ENCODE assay signal across 1 cellular context in the genomic region with DNA sequence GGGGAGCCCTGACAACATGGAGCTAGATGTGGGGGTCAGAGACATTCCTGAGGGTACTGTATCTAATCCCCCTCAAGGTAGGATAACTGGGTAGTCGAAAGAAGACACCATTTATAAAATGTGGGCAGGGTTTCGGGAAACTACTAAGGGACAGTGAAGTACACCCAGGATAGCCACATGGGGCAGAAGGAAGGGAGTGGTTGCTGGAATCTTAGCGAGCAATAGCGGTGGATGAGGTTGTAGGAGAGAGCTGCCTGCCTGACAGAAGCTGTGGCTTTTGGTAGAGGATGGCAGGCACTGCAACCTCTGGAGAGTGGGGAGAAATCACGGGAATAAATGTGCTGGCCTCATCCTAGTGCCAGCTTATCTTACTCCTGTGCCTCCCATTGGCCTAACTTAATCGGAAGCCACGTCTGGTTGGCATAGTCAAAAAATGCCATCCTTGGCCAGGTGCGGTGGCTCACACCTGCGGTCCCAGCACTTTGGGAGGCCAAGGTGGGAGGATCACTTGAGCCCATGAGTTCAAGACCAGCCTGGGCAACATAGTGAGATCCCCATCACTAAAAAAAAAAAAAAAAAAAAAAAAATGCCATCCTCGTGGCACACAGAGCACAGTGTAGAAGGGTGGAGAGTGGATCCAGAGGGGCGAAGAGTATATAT.
TF ChIP-seq lines count a peak whose summit lies in the region.

No MANE protein-coding gene starts in this region.

TF ChIP-seq in GM23338, 12 proteins besides CTCF, POLR2A, EP300 and RAD21:
- TF ChIP-seq, protein P1, sequence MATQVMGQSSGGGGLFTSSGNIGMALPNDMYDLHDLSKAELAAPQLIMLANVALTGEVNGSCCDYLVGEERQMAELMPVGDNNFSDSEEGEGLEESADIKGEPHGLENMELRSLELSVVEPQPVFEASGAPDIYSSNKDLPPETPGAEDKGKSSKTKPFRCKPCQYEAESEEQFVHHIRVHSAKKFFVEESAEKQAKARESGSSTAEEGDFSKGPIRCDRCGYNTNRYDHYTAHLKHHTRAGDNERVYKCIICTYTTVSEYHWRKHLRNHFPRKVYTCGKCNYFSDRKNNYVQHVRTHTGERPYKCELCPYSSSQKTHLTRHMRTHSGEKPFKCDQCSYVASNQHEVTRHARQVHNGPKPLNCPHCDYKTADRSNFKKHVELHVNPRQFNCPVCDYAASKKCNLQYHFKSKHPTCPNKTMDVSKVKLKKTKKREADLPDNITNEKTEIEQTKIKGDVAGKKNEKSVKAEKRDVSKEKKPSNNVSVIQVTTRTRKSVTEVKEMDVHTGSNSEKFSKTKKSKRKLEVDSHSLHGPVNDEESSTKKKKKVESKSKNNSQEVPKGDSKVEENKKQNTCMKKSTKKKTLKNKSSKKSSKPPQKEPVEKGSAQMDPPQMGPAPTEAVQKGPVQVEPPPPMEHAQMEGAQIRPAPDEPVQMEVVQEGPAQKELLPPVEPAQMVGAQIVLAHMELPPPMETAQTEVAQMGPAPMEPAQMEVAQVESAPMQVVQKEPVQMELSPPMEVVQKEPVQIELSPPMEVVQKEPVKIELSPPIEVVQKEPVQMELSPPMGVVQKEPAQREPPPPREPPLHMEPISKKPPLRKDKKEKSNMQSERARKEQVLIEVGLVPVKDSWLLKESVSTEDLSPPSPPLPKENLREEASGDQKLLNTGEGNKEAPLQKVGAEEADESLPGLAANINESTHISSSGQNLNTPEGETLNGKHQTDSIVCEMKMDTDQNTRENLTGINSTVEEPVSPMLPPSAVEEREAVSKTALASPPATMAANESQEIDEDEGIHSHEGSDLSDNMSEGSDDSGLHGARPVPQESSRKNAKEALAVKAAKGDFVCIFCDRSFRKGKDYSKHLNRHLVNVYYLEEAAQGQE (IDR thresholded peaks at IDR 0.05; ENCODE audit: unreplicated experiment): no peak
- TF ChIP-seq, protein P2, sequence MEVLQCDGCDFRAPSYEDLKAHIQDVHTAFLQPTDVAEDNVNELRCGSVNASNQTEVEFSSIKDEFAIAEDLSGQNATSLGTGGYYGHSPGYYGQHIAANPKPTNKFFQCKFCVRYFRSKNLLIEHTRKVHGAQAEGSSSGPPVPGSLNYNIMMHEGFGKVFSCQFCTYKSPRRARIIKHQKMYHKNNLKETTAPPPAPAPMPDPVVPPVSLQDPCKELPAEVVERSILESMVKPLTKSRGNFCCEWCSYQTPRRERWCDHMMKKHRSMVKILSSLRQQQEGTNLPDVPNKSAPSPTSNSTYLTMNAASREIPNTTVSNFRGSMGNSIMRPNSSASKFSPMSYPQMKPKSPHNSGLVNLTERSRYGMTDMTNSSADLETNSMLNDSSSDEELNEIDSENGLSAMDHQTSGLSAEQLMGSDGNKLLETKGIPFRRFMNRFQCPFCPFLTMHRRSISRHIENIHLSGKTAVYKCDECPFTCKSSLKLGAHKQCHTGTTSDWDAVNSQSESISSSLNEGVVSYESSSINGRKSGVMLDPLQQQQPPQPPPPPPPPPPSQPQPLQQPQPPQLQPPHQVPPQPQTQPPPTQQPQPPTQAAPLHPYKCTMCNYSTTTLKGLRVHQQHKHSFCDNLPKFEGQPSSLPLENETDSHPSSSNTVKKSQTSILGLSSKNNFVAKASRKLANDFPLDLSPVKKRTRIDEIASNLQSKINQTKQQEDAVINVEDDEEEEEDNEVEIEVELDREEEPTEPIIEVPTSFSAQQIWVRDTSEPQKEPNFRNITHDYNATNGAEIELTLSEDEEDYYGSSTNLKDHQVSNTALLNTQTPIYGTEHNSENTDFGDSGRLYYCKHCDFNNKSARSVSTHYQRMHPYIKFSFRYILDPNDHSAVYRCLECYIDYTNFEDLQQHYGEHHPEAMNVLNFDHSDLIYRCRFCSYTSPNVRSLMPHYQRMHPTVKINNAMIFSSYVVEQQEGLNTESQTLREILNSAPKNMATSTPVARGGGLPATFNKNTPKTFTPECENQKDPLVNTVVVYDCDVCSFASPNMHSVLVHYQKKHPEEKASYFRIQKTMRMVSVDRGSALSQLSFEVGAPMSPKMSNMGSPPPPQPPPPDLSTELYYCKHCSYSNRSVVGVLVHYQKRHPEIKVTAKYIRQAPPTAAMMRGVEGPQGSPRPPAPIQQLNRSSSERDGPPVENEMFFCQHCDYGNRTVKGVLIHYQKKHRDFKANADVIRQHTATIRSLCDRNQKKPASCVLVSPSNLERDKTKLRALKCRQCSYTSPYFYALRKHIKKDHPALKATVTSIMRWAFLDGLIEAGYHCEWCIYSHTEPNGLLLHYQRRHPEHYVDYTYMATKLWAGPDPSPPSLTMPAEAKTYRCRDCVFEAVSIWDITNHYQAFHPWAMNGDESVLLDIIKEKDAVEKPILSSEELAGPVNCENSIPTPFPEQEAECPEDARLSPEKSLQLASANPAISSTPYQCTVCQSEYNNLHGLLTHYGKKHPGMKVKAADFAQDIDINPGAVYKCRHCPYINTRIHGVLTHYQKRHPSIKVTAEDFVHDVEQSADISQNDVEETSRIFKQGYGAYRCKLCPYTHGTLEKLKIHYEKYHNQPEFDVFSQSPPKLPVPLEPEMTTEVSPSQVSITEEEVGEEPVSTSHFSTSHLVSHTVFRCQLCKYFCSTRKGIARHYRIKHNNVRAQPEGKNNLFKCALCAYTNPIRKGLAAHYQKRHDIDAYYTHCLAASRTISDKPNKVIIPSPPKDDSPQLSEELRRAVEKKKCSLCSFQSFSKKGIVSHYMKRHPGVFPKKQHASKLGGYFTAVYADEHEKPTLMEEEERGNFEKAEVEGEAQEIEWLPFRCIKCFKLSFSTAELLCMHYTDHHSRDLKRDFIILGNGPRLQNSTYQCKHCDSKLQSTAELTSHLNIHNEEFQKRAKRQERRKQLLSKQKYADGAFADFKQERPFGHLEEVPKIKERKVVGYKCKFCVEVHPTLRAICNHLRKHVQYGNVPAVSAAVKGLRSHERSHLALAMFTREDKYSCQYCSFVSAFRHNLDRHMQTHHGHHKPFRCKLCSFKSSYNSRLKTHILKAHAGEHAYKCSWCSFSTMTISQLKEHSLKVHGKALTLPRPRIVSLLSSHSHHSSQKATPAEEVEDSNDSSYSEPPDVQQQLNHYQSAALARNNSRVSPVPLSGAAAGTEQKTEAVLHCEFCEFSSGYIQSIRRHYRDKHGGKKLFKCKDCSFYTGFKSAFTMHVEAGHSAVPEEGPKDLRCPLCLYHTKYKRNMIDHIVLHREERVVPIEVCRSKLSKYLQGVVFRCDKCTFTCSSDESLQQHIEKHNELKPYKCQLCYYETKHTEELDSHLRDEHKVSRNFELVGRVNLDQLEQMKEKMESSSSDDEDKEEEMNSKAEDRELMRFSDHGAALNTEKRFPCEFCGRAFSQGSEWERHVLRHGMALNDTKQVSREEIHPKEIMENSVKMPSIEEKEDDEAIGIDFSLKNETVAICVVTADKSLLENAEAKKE (CRISPR knock-in tag; IDR thresholded peaks at IDR 0.05): no peak
- TF ChIP-seq EZH2phosphoT487 (IDR thresholded peaks at IDR 0.05; ENCODE audit: unreplicated experiment) (no peak), EZH2 (IDR thresholded peaks at IDR 0.05; ENCODE audit: low read depth, unreplicated experiment) (no peak), NANOG (IDR thresholded peaks at IDR 0.05; ENCODE audit: borderline replicate concordance) (no peak), STAT1 (IDR thresholded peaks at IDR 0.05; ENCODE audit: unreplicated experiment) (no peak), POLR2AphosphoS5 (IDR thresholded peaks at IDR 0.05; ENCODE audit: low read depth) (no peak), JUNB (IDR thresholded peaks at IDR 0.05; ENCODE audit: unreplicated experiment) (no peak), CREB1 (CRISPR knock-in tag; IDR thresholded peaks at IDR 0.05; ENCODE audit: low read depth) (no peak)
- TF ChIP-seq, protein P3, sequence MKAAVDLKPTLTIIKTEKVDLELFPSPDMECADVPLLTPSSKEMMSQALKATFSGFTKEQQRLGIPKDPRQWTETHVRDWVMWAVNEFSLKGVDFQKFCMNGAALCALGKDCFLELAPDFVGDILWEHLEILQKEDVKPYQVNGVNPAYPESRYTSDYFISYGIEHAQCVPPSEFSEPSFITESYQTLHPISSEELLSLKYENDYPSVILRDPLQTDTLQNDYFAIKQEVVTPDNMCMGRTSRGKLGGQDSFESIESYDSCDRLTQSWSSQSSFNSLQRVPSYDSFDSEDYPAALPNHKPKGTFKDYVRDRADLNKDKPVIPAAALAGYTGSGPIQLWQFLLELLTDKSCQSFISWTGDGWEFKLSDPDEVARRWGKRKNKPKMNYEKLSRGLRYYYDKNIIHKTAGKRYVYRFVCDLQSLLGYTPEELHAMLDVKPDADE (IDR thresholded peaks at IDR 0.05): no peak
